Comparison of ENCODE assay signal across 28 cellular contexts in genomic region chr17:61186996-61187395, GRCh38.
"Had no signal": no experiment of that assay in that cellular context is flagged by ENCODE, and none has a peak within 500 bp of the region (broad histone marks: within the 10 kb centered on the region; RNA-seq: fewer than 3 reads in every experiment).

No MANE protein-coding gene starts in this region.

- H3K27ac ChIP-seq: ascending aorta, breast epithelium, esophagus muscularis mucosa, gastroesophageal sphincter, heart right ventricle, WERI-Rb-1 had no signal

- H3K4me1 ChIP-seq: ascending aorta, breast epithelium, esophagus muscularis mucosa, gastroesophageal sphincter, heart right ventricle had no signal

- H3K9me3 ChIP-seq: ascending aorta, breast epithelium, gastroesophageal sphincter had no signal

- H3K27me3 ChIP-seq: ascending aorta, breast epithelium, esophagus muscularis mucosa, gastroesophageal sphincter, heart right ventricle had no signal

- DNase-seq: activated B cell treated with CpG ODN at 0.5 μM for 24 hours; activated CD4-positive, alpha-beta T cell treated with anti-CD3 and anti-CD28 coated beads for 48 hours; activated CD4-positive, alpha-beta T cell treated with anti-CD3 and anti-CD28 coated beads, Interleukin-2, amount 50 U/mL, for 1 hour; activated CD4-positive, alpha-beta T cell treated with anti-CD3 and anti-CD28 coated beads, Interleukin-2, amount 50 U/mL, for 48 hours; activated CD8-positive, alpha-beta memory T cell treated with anti-CD3 and anti-CD28 coated beads for 24 hours; activated CD8-positive, alpha-beta T cell treated with anti-CD3 and anti-CD28 coated beads for 36 hours; activated gamma-delta T cell; activated naive CD4-positive, alpha-beta T cell; activated naive CD4-positive, alpha-beta T cell treated with anti-CD3 and anti-CD28 coated beads, Interleukin-2, amount 10 ng/mL, durations not matched to agents 7 days and 5 days; activated naive CD8-positive, alpha-beta T cell treated with anti-CD3 and anti-CD28 coated beads, Interleukin-2, amount 10 ng/mL, durations not matched to agents 7 days and 5 days; activated T-cell treated with anti-CD3 and anti-CD28 coated beads, Interleukin-2, amount 50 U/mL, for 4 hours; cortex of kidney; dermis blood vessel endothelial cell; effector CD4-positive, alpha-beta T cell; effector memory CD8-positive, alpha-beta T cell; erythroblast; foreskin melanocyte; heart right ventricle; T-helper 1 cell; T-helper 17 cell; T1000; WERI-Rb-1 had no signal

- ATAC-seq: activated CD4-positive, CD25-positive, alpha-beta regulatory T cell treated with anti-CD3 and anti-CD28 coated beads, Interleukin-2, amount 50 U/mL, for 24 hours; activated CD8-positive, alpha-beta T cell treated with anti-CD3 and anti-CD28 coated beads for 36 hours; activated naive CD4-positive, alpha-beta T cell treated with anti-CD3 and anti-CD28 coated beads, Interleukin-2, amount 50 U/mL, for 72 hours; activated T-cell treated with anti-CD3 and anti-CD28 coated beads, Interleukin-2, amount 50 U/mL, for 4 hours; effector memory CD8-positive, alpha-beta T cell; gastroesophageal sphincter; heart right ventricle; T-helper 17 cell had no signal

- H3K4me3 ChIP-seq: ascending aorta, breast epithelium, esophagus muscularis mucosa, gastroesophageal sphincter, heart right ventricle had no signal

- H3K36me3 ChIP-seq: ascending aorta, breast epithelium, esophagus muscularis mucosa, gastroesophageal sphincter, heart right ventricle, WERI-Rb-1 had no signal
